ENCODE assay signal across 16 cellular contexts in the genomic region with DNA sequence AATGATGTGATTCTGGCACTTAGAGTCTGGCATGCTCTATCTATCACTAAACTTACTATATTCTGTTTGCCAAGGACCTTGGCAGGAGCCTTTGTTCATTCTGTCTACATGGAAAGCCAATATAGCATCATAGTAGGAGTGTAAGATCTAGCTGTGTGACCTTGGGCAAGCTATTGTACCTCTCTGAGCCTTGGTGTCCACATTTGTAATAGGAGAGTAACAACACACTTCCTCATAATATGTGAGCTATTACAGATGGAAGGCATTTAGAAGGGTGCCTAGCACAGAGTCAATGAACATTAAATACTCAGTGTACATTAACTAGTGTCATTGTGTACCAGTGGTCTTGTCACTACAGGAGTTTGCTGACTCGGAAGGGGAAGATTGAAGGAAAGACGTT.
A peak's percentile ranks its signal among the peaks of the same experiment; 100 is the strongest.
DNase-seq lines count a peak whose midpoint lies in the region; ATAC-seq and TF ChIP-seq lines count a peak whose summit lies in the region.
"Had no signal": no experiment of that assay in that cellular context is flagged by ENCODE, and none has a peak within 500 bp of the region (broad histone marks: within the 10 kb centered on the region; RNA-seq: fewer than 3 reads in every experiment).

No MANE protein-coding gene starts in this region.

- no peaks in the 10 kb centered on the region for H3K79me2 ChIP-seq in smooth muscle cell (ENCODE audit: low read depth)

- H2AFZ ChIP-seq in smooth muscle cell (ENCODE audit: low read depth): peak overlapping the region; percentile 75

- ATAC-seq in left lobe of liver (peak; percentile 28), HG03457 (IDR thresholded peaks at IDR 0.05; ENCODE audit: unreplicated experiment) (no peak)
- ATAC-seq: A549 had no signal

- H3K36me3 ChIP-seq in smooth muscle cell (ENCODE audit: low read depth): no peaks in the 10 kb centered on the region
- H3K36me3 ChIP-seq in SJCRH30: no peaks in the 10 kb centered on the region
- H3K36me3 ChIP-seq: BE2C had no signal

- H3K4me1 ChIP-seq in smooth muscle cell (ENCODE audit: low read depth) (peaks cover 38% of the 10 kb centered on the region), SJCRH30 (peaks cover 3% of the 10 kb centered on the region; the same call in 1 of the 2 replicates)
- H3K4me1 ChIP-seq: A549 had no signal

- H3K4me3 ChIP-seq in smooth muscle cell (no peak overlapping the region), SJCRH30 (no peak overlapping the region)
- H3K4me3 ChIP-seq: A549 had no signal

- H3K27me3 ChIP-seq in smooth muscle cell (ENCODE audit: low read depth) (no peaks in the 10 kb centered on the region), SJCRH30 (no peaks in the 10 kb centered on the region)
- H3K27me3 ChIP-seq: BE2C had no signal

- H3K9me3 ChIP-seq in smooth muscle cell (replicated peaks; ENCODE audit: low read depth) (no peaks in the 10 kb centered on the region), SJCRH30 (replicated peaks) (no peaks in the 10 kb centered on the region)
- H3K9me3 ChIP-seq: A549, BE2C had no signal

- peaks cover 5% of the 10 kb centered on the region for H3F3A ChIP-seq in smooth muscle cell (ENCODE audit: low read depth)

- DNase-seq in left lobe of liver (ENCODE audit: low spot score): no peak
- DNase-seq in smooth muscle cell (lab: John Stamatoyannopoulos, UW; ENCODE audit: unreplicated experiment): no peak
- DNase-seq in SJCRH30: no peak
- no peak for DNase-seq in COLO829 (ENCODE audit: low spot score)
- DNase-seq: BE2C; CD4-positive, alpha-beta memory T cell; COR-L47; DND-41; GDM1; HCEC 1CT; HFFc6 had no signal

- no peaks in the 10 kb centered on the region for H4K20me1 ChIP-seq in smooth muscle cell (ENCODE audit: low read depth)

- H3K27ac ChIP-seq in angular gyrus (ENCODE audit: low read depth, low read length) (peak overlapping the region; percentile 15), cingulate gyrus (ENCODE audit: low read depth, low read length) (peak overlapping the region; percentile 67), smooth muscle cell (ENCODE audit: low read depth) (peak overlapping the region; percentile 68), SJCRH30 (no peak overlapping the region)
- H3K27ac ChIP-seq: A549, C4-2B had no signal

- no peak overlapping the region for H3K9ac ChIP-seq in smooth muscle cell (ENCODE audit: low read depth)

- TF ChIP-seq CTCF in smooth muscle cell (IDR thresholded peaks at IDR 0.05; ENCODE audit: borderline replicate concordance, insufficient read depth, poor library complexity, severe bottlenecking): no peak

- H3K4me2 ChIP-seq in smooth muscle cell: no peak overlapping the region
- H3K4me2 ChIP-seq: A549 had no signal

- 90% methylated on average over 2 of the region's 2 CpGs for WGBS in smooth muscle cell (ENCODE audit: low lambda C conversion rate)
